In the genomic region with DNA sequence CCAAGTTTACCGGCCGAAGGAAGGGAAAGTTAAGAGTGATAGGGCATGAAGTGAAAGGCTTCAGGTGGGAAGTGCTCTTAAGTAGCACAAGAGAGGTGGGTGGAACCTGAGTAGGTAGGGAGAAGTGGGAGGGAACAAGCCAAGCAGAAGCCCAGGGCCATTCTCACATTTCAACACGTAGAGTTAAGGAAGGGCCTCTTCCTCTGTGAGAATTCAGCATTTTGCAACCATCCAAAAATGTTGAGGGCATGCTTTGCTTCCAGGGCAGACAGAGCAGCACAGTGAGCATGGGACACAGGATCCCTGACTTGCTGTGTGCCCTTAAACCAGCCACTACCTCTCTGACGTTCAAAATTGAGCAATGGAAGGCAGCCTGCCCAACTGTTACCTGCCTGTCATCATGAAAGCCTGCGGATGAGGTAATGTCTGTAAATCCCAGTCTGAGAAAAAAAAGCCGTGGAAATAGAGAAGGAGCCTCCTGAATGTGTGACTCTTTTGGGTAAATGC, we compare ENCODE assay signal across 10 cellular contexts. TPM values are rescaled to one million over a fixed set of nuclear protein-coding genes. Genes with fewer than 3 reads are reported as not detected.
A peak's percentile ranks its signal among the peaks of the same experiment; 100 is the strongest.
DNase-seq lines count a peak whose midpoint lies in the region; TF ChIP-seq lines count a peak whose summit lies in the region.
"Had no signal": no experiment of that assay in that cellular context is flagged by ENCODE, and none has a peak within 500 bp of the region (broad histone marks: within the 10 kb centered on the region; RNA-seq: fewer than 3 reads in every experiment).

No MANE protein-coding gene starts in this region.

- TF ChIP-seq POLR2A in Peyer's patch (IDR thresholded peaks at IDR 0.05) (no peak), uterus (IDR thresholded peaks at IDR 0.05) (no peak), lower leg skin (IDR thresholded peaks at IDR 0.05) (no peak)

- no peaks in the 10 kb centered on the region for H3K36me3 ChIP-seq in Peyer's patch
- H3K36me3 ChIP-seq in uterus = no peaks in the 10 kb centered on the region
- no peaks in the 10 kb centered on the region for H3K36me3 ChIP-seq in tibial artery

- 60 to 65% methylated on average over 6 of the region's 6 CpGs for WGBS in lower leg skin, 2 donors

- H3K27me3 Mint-ChIP-seq in activated naive CD4-positive, alpha-beta T cell treated with anti-CD3 and anti-CD28 coated beads, Interleukin-2, amount 10 ng/mL, durations not matched to agents 7 days and 5 days = peaks cover 3% of the 10 kb centered on the region

- H3K4me3 ChIP-seq in Peyer's patch (no peak overlapping the region), uterus (no peak overlapping the region), tibial artery (no peak overlapping the region), lower leg skin (ENCODE audit: low read depth, poor library complexity, severe bottlenecking) (no peak overlapping the region)

- no peaks in the 10 kb centered on the region for H3K9me3 Mint-ChIP-seq in activated naive CD4-positive, alpha-beta T cell treated with anti-CD3 and anti-CD28 coated beads, Interleukin-2, amount 10 ng/mL, durations not matched to agents 7 days and 5 days

- H3K27me3 ChIP-seq in Peyer's patch = no peaks in the 10 kb centered on the region
- H3K27me3 ChIP-seq in uterus = no peaks in the 10 kb centered on the region
- H3K27me3 ChIP-seq in tibial artery = no peaks in the 10 kb centered on the region

- H3K36me3 Mint-ChIP-seq in activated naive CD4-positive, alpha-beta T cell treated with anti-CD3 and anti-CD28 coated beads, Interleukin-2, amount 10 ng/mL, durations not matched to agents 7 days and 5 days = peaks cover 59% of the 10 kb centered on the region

- no peak for TF ChIP-seq CTCF in Peyer's patch (IDR thresholded peaks at IDR 0.05)
- TF ChIP-seq CTCF in uterus (IDR thresholded peaks at IDR 0.05) = no peak
- no peak for TF ChIP-seq CTCF in tibial artery (IDR thresholded peaks at IDR 0.05)
- no peak for TF ChIP-seq CTCF in lower leg skin (IDR thresholded peaks at IDR 0.05)

- H3K4me3 Mint-ChIP-seq in activated naive CD4-positive, alpha-beta T cell treated with anti-CD3 and anti-CD28 coated beads, Interleukin-2, amount 10 ng/mL, durations not matched to agents 7 days and 5 days = peak overlapping the region; percentile 85

- H3K4me1 Mint-ChIP-seq in activated naive CD4-positive, alpha-beta T cell treated with anti-CD3 and anti-CD28 coated beads, Interleukin-2, amount 10 ng/mL, durations not matched to agents 7 days and 5 days = peaks cover 73% of the 10 kb centered on the region

- H3K27ac ChIP-seq in Peyer's patch (peak overlapping the region in 3 of 4 donors; percentile 28 to 99 (median 46)), temporal lobe (ENCODE audit: low read depth, low read length) (peak overlapping the region; percentile 32), uterus (no peak overlapping the region), tibial artery (no peak overlapping the region)
- H3K27ac ChIP-seq: epithelial cell of prostate had no signal

- CTCF ChIA-PET in activated naive CD4-positive, alpha-beta T cell treated with anti-CD3 and anti-CD28 coated beads, Interleukin-2, amount 10 ng/mL, durations not matched to agents 7 days and 5 days (lab: Charles Lee) = no interaction called here

- intact Hi-C loops in uterus (cut with DNase I; ENCODE audit: low total_unique reads) = no loop called here
- intact Hi-C loops in tibial artery (cut with DNase I; ENCODE audit: low total_unique reads) = no loop called here
- intact Hi-C loops in lower leg skin (cut with DNase I; ENCODE audit: low total_unique reads) = no loop called here

- H3K27ac Mint-ChIP-seq in activated naive CD4-positive, alpha-beta T cell treated with anti-CD3 and anti-CD28 coated beads, Interleukin-2, amount 10 ng/mL, durations not matched to agents 7 days and 5 days = peak overlapping the region; percentile 99

- H3K9me3 ChIP-seq in Peyer's patch (no peaks in the 10 kb centered on the region), uterus (no peaks in the 10 kb centered on the region), tibial artery (no peaks in the 10 kb centered on the region)

- peak; percentile 57 for DNase-seq in activated naive CD4-positive, alpha-beta T cell treated with anti-CD3 and anti-CD28 coated beads, Interleukin-2, amount 10 ng/mL, durations not matched to agents 7 days and 5 days
- DNase-seq in activated naive CD4-positive, alpha-beta T cell treated with anti-CD3 and anti-CD28 coated beads, Interleukin-2, amount 50 U/mL, for 16 hours = no peak
- DNase-seq in Peyer's patch (peak in 2 of 3 donors; percentile 53 to 59), glomerular visceral epithelial cell (ENCODE audit: extremely low spot score) (peak; percentile 61), uterus (no peak), tibial artery (no peak), lower leg skin (ENCODE audit: low spot score in 2 of 2) (no peak)
- DNase-seq: activated CD8-positive, alpha-beta memory T cell treated with anti-CD3 and anti-CD28 coated beads for 24 hours had no signal

- H3K4me1 ChIP-seq in Peyer's patch (peaks cover 0 to 46% (median 25%) of the 10 kb centered on the region in 4 donors), uterus (peaks cover 0 to 3% of the 10 kb centered on the region in 2 donors), tibial artery (peaks cover 0 to 14% (median 9%) of the 10 kb centered on the region in 4 donors)

RNA-seq across cellular contexts. Expression of gene CYFIP2, which starts 3.3 kb away (rescaled TPM):
- total RNA-seq in Peyer's patch (100 to 1,000 TPM in 1 of 4 donors, 10 to 100 TPM in 3; 46.5 to 155 (median 57.2) TPM), temporal lobe (78.2 TPM), uterus (10 to 100 TPM; 11.3 to 51.5 (median 13.6) TPM), lower leg skin (10 to 100 TPM in 1 of 4 donors, 1 to 10 TPM in 3; 3.2 to 16.2 (median 7.0) TPM)

Comparison
In these comparisons a context has a peak if more than half of its experiments do, and no peak if none do; other contexts are left out.
1. DNase-seq: peak in activated naive CD4-positive, alpha-beta T cell treated with anti-CD3 and anti-CD28 coated beads, Interleukin-2, amount 10 ng/mL, durations not matched to agents 7 days and 5 days (single experiment), Peyer's patch (2 of 3) and glomerular visceral epithelial cell (single experiment); none in activated naive CD4-positive, alpha-beta T cell treated with anti-CD3 and anti-CD28 coated beads, Interleukin-2, amount 50 U/mL, for 16 hours (single experiment), uterus (0 of 2), tibial artery (0 of 2) and lower leg skin (0 of 2).
2. H3K27ac ChIP-seq: peak in Peyer's patch (3 of 4) and temporal lobe (single experiment); none in uterus (0 of 2) and tibial artery (0 of 2).